18 cellular contexts compared by ENCODE assay signal in the genomic region with DNA sequence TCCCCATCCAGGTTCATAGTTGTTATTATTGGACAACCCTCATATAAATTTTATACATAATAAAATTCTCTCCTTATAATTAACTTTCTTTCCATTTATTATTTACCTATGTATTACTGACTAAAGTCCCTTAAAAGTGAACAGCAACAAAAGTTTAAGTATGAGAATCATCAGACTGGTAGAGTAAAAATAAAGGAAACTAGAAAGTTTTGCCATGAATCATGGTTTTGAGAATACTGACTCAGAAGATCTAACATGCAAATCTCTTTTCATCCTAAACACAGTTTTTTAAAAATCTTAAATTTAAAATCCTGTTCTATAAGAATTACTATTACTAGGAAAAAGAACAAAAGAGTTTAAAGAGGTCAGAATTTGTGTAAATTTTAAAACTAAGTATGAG. TPM values are rescaled to one million over a fixed set of nuclear protein-coding genes. Genes with fewer than 3 reads are reported as not detected.
DNase-seq lines count a peak whose midpoint lies in the region; ATAC-seq and TF ChIP-seq lines count a peak whose summit lies in the region.
"Had no signal": no experiment of that assay in that cellular context is flagged by ENCODE, and none has a peak within 500 bp of the region (broad histone marks: within the 10 kb centered on the region; RNA-seq: fewer than 3 reads in every experiment).

No MANE protein-coding gene starts in this region.

- H3K23ac ChIP-seq in mesenchymal stem cell (ENCODE audit: low read length in 2 of 2): no peak overlapping the region

- no peak overlapping the region for H4K91ac ChIP-seq in mesenchymal stem cell (ENCODE audit: low read length)

- DNase-seq in activated CD4-positive, alpha-beta memory T cell treated with anti-CD3 and anti-CD28 coated beads for 36 hours: no peak
- no peak for DNase-seq in activated CD4-positive, alpha-beta memory T cell treated with anti-CD3 and anti-CD28 coated beads, Interleukin-2, amount 10 ng/mL, durations not matched to agents 7 days and 5 days
- DNase-seq in GM23248 (peak; percentile 74), amniotic epithelial cell (ENCODE audit: low read depth) (peak; percentile 29), mesenchymal stem cell (peak; percentile 19), AG08396 (ENCODE audit: low spot score) (no peak), upper lobe of left lung (no peak)
- DNase-seq: effector CD4-positive, alpha-beta T cell; lower lobe of right lung; MG63; naive thymus-derived CD4-positive, alpha-beta T cell; NCI-H2029; NCI-H82; psoas muscle had no signal

- H3K4ac ChIP-seq in mesenchymal stem cell (ENCODE audit: low read depth in 1 of 2, low read length in 2 of 2): no peak overlapping the region

- peak overlapping the region; percentile 66 for H3K27ac Mint-ChIP-seq in activated CD4-positive, alpha-beta memory T cell treated with anti-CD3 and anti-CD28 coated beads for 36 hours
- H3K27ac Mint-ChIP-seq in activated CD4-positive, alpha-beta memory T cell treated with anti-CD3 and anti-CD28 coated beads, Interleukin-2, amount 10 ng/mL, durations not matched to agents 7 days and 5 days: no peak overlapping the region
- H3K27ac Mint-ChIP-seq: T-helper 1 cell treated with Interleukin-12 subunit alpha and Interleukin-12 subunit beta and Interleukin-4 antibody, amounts not matched to agents 30 μg/mL and 1 μg/mL, for 36 hours had no signal

- TF ChIP-seq CTCF in upper lobe of left lung (IDR thresholded peaks at IDR 0.05): no peak

- H3K9ac ChIP-seq in GM23248 (peak overlapping the region; percentile 11), mesenchymal stem cell (ENCODE audit: low read length) (peak overlapping the region; percentile 67)

- no peaks in the 10 kb centered on the region for H3K9me2 ChIP-seq in GM23248 (ENCODE audit: insufficient read depth)

- H3K9me3 ChIP-seq in GM23248 (ENCODE audit: low read depth): no peaks in the 10 kb centered on the region
- no peaks in the 10 kb centered on the region for H3K9me3 ChIP-seq in mesenchymal stem cell (ENCODE audit: control insufficient read depth, low read length)
- H3K9me3 ChIP-seq in upper lobe of left lung: no peaks in the 10 kb centered on the region
- H3K9me3 ChIP-seq: lower lobe of right lung, MG63, psoas muscle, suprapubic skin had no signal

- H3K79me1 ChIP-seq in mesenchymal stem cell (replicated peaks; ENCODE audit: low read length, poor library complexity, severe bottlenecking): peaks cover 7% of the 10 kb centered on the region

- no peak overlapping the region for H3K18ac ChIP-seq in mesenchymal stem cell (ENCODE audit: low read depth in 1 of 2, low read length in 2 of 2)

- H3K27me3 Mint-ChIP-seq in activated CD4-positive, alpha-beta memory T cell treated with anti-CD3 and anti-CD28 coated beads for 36 hours: no peaks in the 10 kb centered on the region
- H3K27me3 Mint-ChIP-seq in activated CD4-positive, alpha-beta memory T cell treated with anti-CD3 and anti-CD28 coated beads, Interleukin-2, amount 10 ng/mL, durations not matched to agents 7 days and 5 days: no peaks in the 10 kb centered on the region
- H3K27me3 Mint-ChIP-seq: naive thymus-derived CD4-positive, alpha-beta T cell had no signal

- H3K36me3 ChIP-seq in GM23248 (ENCODE audit: low read depth) (peaks cover 60% of the 10 kb centered on the region), mesenchymal stem cell (ENCODE audit: control insufficient read depth in 1 of 2, insufficient read depth in 2 of 2, low read depth in 1 of 2, low read length in 2 of 2) (peaks cover 8 to 35% of the 10 kb centered on the region in 2 experiments), upper lobe of left lung (peaks cover 0 to 11% (median 2%) of the 10 kb centered on the region in 4 donors)

- H3K4me3 Mint-ChIP-seq in activated CD4-positive, alpha-beta memory T cell treated with anti-CD3 and anti-CD28 coated beads for 36 hours: no peak overlapping the region
- H3K4me3 Mint-ChIP-seq in activated CD4-positive, alpha-beta memory T cell treated with anti-CD3 and anti-CD28 coated beads, Interleukin-2, amount 10 ng/mL, durations not matched to agents 7 days and 5 days: no peak overlapping the region
- H3K4me3 Mint-ChIP-seq: naive thymus-derived CD4-positive, alpha-beta T cell; T-helper 1 cell treated with Interleukin-12 subunit alpha and Interleukin-12 subunit beta and Interleukin-4 antibody, amounts not matched to agents 30 μg/mL and 1 μg/mL, for 36 hours had no signal

- in situ Hi-C loops in GM23248 (cut with MboI): no loop called here

- TF ChIP-seq POLR2A in upper lobe of left lung (IDR thresholded peaks at IDR 0.05): no peak

- intact Hi-C loops in activated CD4-positive, alpha-beta memory T cell treated with anti-CD3 and anti-CD28 coated beads for 36 hours (cut with micrococcal nuclease): loop anchor here (2.0 kb wide), 1 partner anchor 32 kb away; a partner anchor contains a TSS

- no peak overlapping the region for H2BK120ac ChIP-seq in mesenchymal stem cell (ENCODE audit: low read depth, low read length)

- H2AK5ac ChIP-seq in mesenchymal stem cell (ENCODE audit: low read length, severe bottlenecking): no peak overlapping the region

- H3K36me3 Mint-ChIP-seq in activated CD4-positive, alpha-beta memory T cell treated with anti-CD3 and anti-CD28 coated beads for 36 hours: peaks cover 5% of the 10 kb centered on the region
- peaks cover 26% of the 10 kb centered on the region for H3K36me3 Mint-ChIP-seq in activated CD4-positive, alpha-beta memory T cell treated with anti-CD3 and anti-CD28 coated beads, Interleukin-2, amount 10 ng/mL, durations not matched to agents 7 days and 5 days (ENCODE audit: low read depth)

- H3K4me3 ChIP-seq in GM23248 (0 out of 2 replicates have a peak overlapping the region, but pooled peaks have one; percentile 0), mesenchymal stem cell (ENCODE audit: insufficient read depth in 1 of 2, low read depth in 1 of 2, low read length in 2 of 2) (no peak overlapping the region), upper lobe of left lung (no peak overlapping the region)
- H3K4me3 ChIP-seq: lower lobe of right lung, MG63, psoas muscle, suprapubic skin had no signal

- no peak overlapping the region for H3K14ac ChIP-seq in mesenchymal stem cell (ENCODE audit: low read length in 2 of 2)

- peak overlapping the region; percentile 62 for H3K4me2 ChIP-seq in GM23248 (ENCODE audit: unreplicated experiment)
- no peak overlapping the region for H3K4me2 ChIP-seq in mesenchymal stem cell (ENCODE audit: low read length, poor library complexity, severe bottlenecking)

- CTCF ChIA-PET in activated CD4-positive, alpha-beta memory T cell treated with anti-CD3 and anti-CD28 coated beads for 36 hours (lab: Charles Lee): interaction anchor here (0.9 to 1.5 kb wide), 2 partner anchors 114 to 188 kb away, joined by 3 to 5 read pairs; no protein-coding TSS in a partner anchor
- CTCF ChIA-PET in activated CD4-positive, alpha-beta memory T cell treated with anti-CD3 and anti-CD28 coated beads, Interleukin-2, amount 10 ng/mL, durations not matched to agents 7 days and 5 days (lab: Charles Lee): no interaction called here

- ATAC-seq in GM19452 (IDR thresholded peaks at IDR 0.05; ENCODE audit: unreplicated experiment): no peak
- no peak for ATAC-seq in upper lobe of left lung (ENCODE audit: low FRiP score in 2 of 2)
- ATAC-seq: lower lobe of right lung; naive thymus-derived CD4-positive, alpha-beta T cell; psoas muscle had no signal

- peaks cover 99% of the 10 kb centered on the region for H3K79me2 ChIP-seq in GM23248 (ENCODE audit: insufficient read depth)

- no peaks in the 10 kb centered on the region for H3K27me3 ChIP-seq in GM23248 (replicated peaks; ENCODE audit: insufficient read depth)
- H3K27me3 ChIP-seq in mesenchymal stem cell (ENCODE audit: control insufficient read depth in 1 of 2, insufficient read depth in 1 of 2, low read length in 2 of 2): no peaks in the 10 kb centered on the region
- no peaks in the 10 kb centered on the region for H3K27me3 ChIP-seq in upper lobe of left lung
- H3K27me3 ChIP-seq: MG63, suprapubic skin had no signal

- no peak overlapping the region for H4K8ac ChIP-seq in mesenchymal stem cell (ENCODE audit: low read length)

- H2BK5ac ChIP-seq in mesenchymal stem cell (ENCODE audit: low read depth, low read length, poor library complexity, severe bottlenecking): no peak overlapping the region

- POLR2A ChIA-PET in activated CD4-positive, alpha-beta memory T cell treated with anti-CD3 and anti-CD28 coated beads for 36 hours (lab: Charles Lee): no interaction called here
- POLR2A ChIA-PET in activated CD4-positive, alpha-beta memory T cell treated with anti-CD3 and anti-CD28 coated beads, Interleukin-2, amount 10 ng/mL, durations not matched to agents 7 days and 5 days (lab: Charles Lee): no interaction called here

- no peak overlapping the region for H2BK15ac ChIP-seq in mesenchymal stem cell (ENCODE audit: low read depth, poor library complexity, severe bottlenecking)

- peaks cover 13% of the 10 kb centered on the region; the same call in 1 of the 2 replicates for H4K20me1 ChIP-seq in GM23248 (ENCODE audit: insufficient read depth)

- H3K4me1 Mint-ChIP-seq in activated CD4-positive, alpha-beta memory T cell treated with anti-CD3 and anti-CD28 coated beads for 36 hours (ENCODE audit: low read depth): peaks cover 31% of the 10 kb centered on the region
- peaks cover 6% of the 10 kb centered on the region for H3K4me1 Mint-ChIP-seq in activated CD4-positive, alpha-beta memory T cell treated with anti-CD3 and anti-CD28 coated beads, Interleukin-2, amount 10 ng/mL, durations not matched to agents 7 days and 5 days

- no peak overlapping the region for H2BK12ac ChIP-seq in mesenchymal stem cell (ENCODE audit: low read length in 2 of 2)

- peaks cover 96% of the 10 kb centered on the region for H3F3A ChIP-seq in GM23248 (ENCODE audit: insufficient read depth)

- H3K4me1 ChIP-seq in GM23248 (ENCODE audit: insufficient read depth): peaks cover 47% of the 10 kb centered on the region
- H3K4me1 ChIP-seq in mesenchymal stem cell (ENCODE audit: control insufficient read depth, insufficient read depth, low read depth, low read length): peaks cover 3% of the 10 kb centered on the region
- no peaks in the 10 kb centered on the region for H3K4me1 ChIP-seq in upper lobe of left lung
- H3K4me1 ChIP-seq: psoas muscle, suprapubic skin had no signal

- H3K27ac ChIP-seq in GM23248 (peak overlapping the region; percentile 53), mesenchymal stem cell (ENCODE audit: low read length, poor library complexity, severe bottlenecking) (no peak overlapping the region), upper lobe of left lung (no peak overlapping the region)
- H3K27ac ChIP-seq: lower lobe of right lung, psoas muscle, RWPE1, suprapubic skin had no signal

- TF ChIP-seq EP300 in upper lobe of left lung (IDR thresholded peaks at IDR 0.05): no peak

- no peak overlapping the region for H2AFZ ChIP-seq in GM23248
- H2AFZ ChIP-seq in mesenchymal stem cell (ENCODE audit: low read depth, low read length): no peak overlapping the region

- H3K9me3 Mint-ChIP-seq in activated CD4-positive, alpha-beta memory T cell treated with anti-CD3 and anti-CD28 coated beads for 36 hours: no peaks in the 10 kb centered on the region
- no peaks in the 10 kb centered on the region for H3K9me3 Mint-ChIP-seq in activated CD4-positive, alpha-beta memory T cell treated with anti-CD3 and anti-CD28 coated beads, Interleukin-2, amount 10 ng/mL, durations not matched to agents 7 days and 5 days
- H3K9me3 Mint-ChIP-seq: naive thymus-derived CD4-positive, alpha-beta T cell; T-helper 1 cell treated with Interleukin-12 subunit alpha and Interleukin-12 subunit beta and Interleukin-4 antibody, amounts not matched to agents 30 μg/mL and 1 μg/mL, for 36 hours had no signal

RNA-seq across cellular contexts. Expression of a gene that starts 32.1 kb away (rescaled TPM):
- 10 to 100 TPM; 55.7 to 59.0 TPM for total RNA-seq in activated CD4-positive, alpha-beta memory T cell treated with anti-CD3 and anti-CD28 coated beads for 36 hours
- total RNA-seq in activated CD4-positive, alpha-beta memory T cell treated with anti-CD3 and anti-CD28 coated beads, Interleukin-2, amount 10 ng/mL, durations not matched to agents 7 days and 5 days: 10 to 100 TPM; 64.2 to 65.2 TPM
- total RNA-seq in GM23248 (2014; rRNA removed; shearing (Covaris generic)): 228 and 289 TPM in 2 replicates
- 116 and 127 TPM in 2 replicates for polyA plus RNA-seq in GM23248 (2016; fragmentation: Nextera tagmentation; extraction: Ambion mirVana)
- polyA plus RNA-seq in mesenchymal stem cell (2013, experiment 1 of 2): 20.9 TPM
- 20.2 TPM for polyA plus RNA-seq in mesenchymal stem cell (2013, experiment 2 of 2)
- total RNA-seq in upper lobe of left lung: 10 to 100 TPM; 32.1 to 82.5 (median 46.7) TPM

Comparison
In these comparisons a context has a peak if more than half of its experiments do, and no peak if none do; other contexts are left out.
1. DNase-seq: peak in GM23248 (single experiment), amniotic epithelial cell (single experiment) and mesenchymal stem cell (single experiment); none in activated CD4-positive, alpha-beta memory T cell treated with anti-CD3 and anti-CD28 coated beads for 36 hours (single experiment), activated CD4-positive, alpha-beta memory T cell treated with anti-CD3 and anti-CD28 coated beads, Interleukin-2, amount 10 ng/mL, durations not matched to agents 7 days and 5 days (single experiment), AG08396 (single experiment) and upper lobe of left lung (0 of 2).